8 cellular contexts compared by ENCODE assay signal in genomic region chr19:58388175-58388526, GRCh38. TPM values are rescaled to one million over a fixed set of nuclear protein-coding genes. Genes with fewer than 3 reads are reported as not detected.
DNase-seq lines count a peak whose midpoint lies in the region; FAIRE-seq and TF ChIP-seq lines count a peak whose summit lies in the region.

No MANE protein-coding gene starts in this region.

- H4K5ac ChIP-seq in H1 (ENCODE audit: insufficient read length, low read depth, low read length) = no peak overlapping the region

- H3K4ac ChIP-seq in H1 (replicated peaks; ENCODE audit: insufficient read length, low read depth, low read length) = no peak overlapping the region
- H3K4ac ChIP-seq in neuronal stem cell (ENCODE audit: low read length) = no peak overlapping the region

- WGBS in H1 (ENCODE audit: extremely low coverage in 1 of 2, insufficient coverage in 1 of 2, insufficient read length in 1 of 2, insufficient replicate concordance in 2 of 2, low coverage in 1 of 2, low lambda C conversion rate in 2 of 2, missing lambda C conversion rate in 1 of 2), 2 experiments = 83% methylated on average over 3 of the region's 3 CpGs; no CpG with 5 or more reads in 1 of the 2 experiments
- WGBS in neuronal stem cell (ENCODE audit: extremely low coverage in 2 of 2, insufficient read length in 2 of 2, insufficient replicate concordance in 1 of 2), 2 donors = no CpG with 5 or more reads among the region's 3 CpGs

- peaks cover 30% of the 10 kb centered on the region for H3K36me3 ChIP-seq in CD4-positive, alpha-beta memory T cell (ENCODE audit: insufficient read depth, low read length)
- peaks cover 36% of the 10 kb centered on the region for H3K36me3 ChIP-seq in OCI-LY3 (replicated peaks; ENCODE audit: low read depth, low read length)
- H3K36me3 ChIP-seq in H1 (ENCODE audit: control insufficient read depth in 2 of 4, insufficient read depth in 4 of 4, low read length in 3 of 4) = peaks cover 14 to 41% (median 30%) of the 10 kb centered on the region in 4 experiments
- peaks cover 22 to 50% of the 10 kb centered on the region in 2 donors for H3K36me3 ChIP-seq in neuronal stem cell (replicated peaks in 1 of 2; ENCODE audit: control insufficient read depth in 2 of 2, insufficient read depth in 2 of 2, low read length in 2 of 2)

- peaks cover 83% of the 10 kb centered on the region for H3K79me2 ChIP-seq in OCI-LY3 (ENCODE audit: low read length)
- H3K79me2 ChIP-seq in H1 (ENCODE audit: control insufficient read depth in 1 of 2, insufficient read depth in 2 of 2, low read length in 2 of 2) = peaks cover 6 to 40% of the 10 kb centered on the region in 2 experiments

- no peak for TF ChIP-seq POLR2A in H1 (IDR thresholded peaks at IDR 0.05; ENCODE audit: control extremely low read depth in 1 of 2, low read depth in 2 of 2, low read length in 2 of 2)

- no peak overlapping the region for H2BK120ac ChIP-seq in H1 (replicated peaks; ENCODE audit: low read depth, low read length)
- no peak overlapping the region for H2BK120ac ChIP-seq in neuronal stem cell (ENCODE audit: low read depth, low read length)

- no peak for TF ChIP-seq EP300 in H1 (IDR thresholded peaks at IDR 0.05; ENCODE audit: borderline replicate concordance in 1 of 2, low read depth in 2 of 2, low read length in 2 of 2)

- POLR2A ChIA-PET in CD4-positive, alpha-beta memory T cell (lab: Charles Lee; ENCODE audit: partially characterized antibody) = interaction anchor here (1.1 to 3.2 kb wide), 5 partner anchors 13 to 205 kb away, joined by 3 to 30 read pairs (median 6); partner anchors contain the start of genes ZBTB45, ZNF274, ZNF324B and ZNF497
- POLR2A ChIA-PET in H1 (lab: Charles Lee; ENCODE audit: partially characterized antibody) = interaction anchor here (0.8 to 5.8 kb wide), 11 partner anchors 9 to 167 kb away, joined by 3 to 78 read pairs (median 8); partner anchors contain the start of genes CHMP2A, RNF225, ZBTB45 and ZNF497

- H3K56ac ChIP-seq in H1 (replicated peaks; ENCODE audit: insufficient read length, low read depth, low read length) = no peak overlapping the region

- H3K4me1 ChIP-seq in CD4-positive, alpha-beta memory T cell (ENCODE audit: insufficient read depth, low read length) = peaks cover 34% of the 10 kb centered on the region
- H3K4me1 ChIP-seq in OCI-LY3 (ENCODE audit: low read length) (peaks cover 27% of the 10 kb centered on the region), H1 (replicated peaks in 1 of 4; ENCODE audit: control insufficient read depth in 3 of 4, insufficient read depth in 4 of 4, low read length in 3 of 4) (peaks cover 0 to 15% (median 9%) of the 10 kb centered on the region in 4 experiments; a peak in 6 of 7 replicates), neuronal stem cell (ENCODE audit: control insufficient read depth in 2 of 2, insufficient read depth in 1 of 2, low read depth in 1 of 2, low read length in 2 of 2) (peaks cover 11 to 17% of the 10 kb centered on the region in 2 donors)

- peaks cover 40% of the 10 kb centered on the region for H4K20me1 ChIP-seq in OCI-LY3 (ENCODE audit: insufficient read depth, low read length)
- peaks cover 12 to 17% of the 10 kb centered on the region in 2 experiments for H4K20me1 ChIP-seq in H1 (replicated peaks in 1 of 2; ENCODE audit: control insufficient read depth in 1 of 2, insufficient read depth in 2 of 2, low read length in 2 of 2)

- no peaks in the 10 kb centered on the region for H3K27me3 Mint-ChIP-seq in CD4-positive, alpha-beta memory T cell

- peak overlapping the region in 6 of 7 donors; percentile 96 to 99 (median 98) for H3K27ac Mint-ChIP-seq in CD4-positive, alpha-beta memory T cell

- no peak overlapping the region for H2BK12ac ChIP-seq in H1 (ENCODE audit: low read depth, low read length)
- no peak overlapping the region for H2BK12ac ChIP-seq in neuronal stem cell (ENCODE audit: low read length)

- H2BK15ac ChIP-seq in H1 (ENCODE audit: low read length) (no peak overlapping the region), neuronal stem cell (ENCODE audit: low read length) (no peak overlapping the region)

- H3K23ac ChIP-seq in H1 (ENCODE audit: insufficient read length) (no peak overlapping the region), neuronal stem cell (ENCODE audit: low read depth, low read length, poor library complexity) (no peak overlapping the region)

- no peak for FAIRE-seq in H1 (lab: Jason Lieb, UNC)

- 0 out of 2 replicates have a peak overlapping the region, but pooled peaks have one; percentile 1 for H2BK5ac ChIP-seq in H1 (ENCODE audit: low read depth, low read length)
- H2BK5ac ChIP-seq in neuronal stem cell (ENCODE audit: low read length) = no peak overlapping the region

- no peak overlapping the region for H2AFZ ChIP-seq in OCI-LY3 (ENCODE audit: low read depth, low read length)
- no peak overlapping the region for H2AFZ ChIP-seq in H1 (ENCODE audit: low read length)
- no peak overlapping the region for H2AFZ ChIP-seq in neuronal stem cell (ENCODE audit: low read length)

- peak overlapping the region; percentile 89 for H3K27ac ChIP-seq in CD4-positive, alpha-beta memory T cell (ENCODE audit: low read depth, low read length)
- H3K27ac ChIP-seq in OCI-LY3 (ENCODE audit: low read length) = no peak overlapping the region; the same call in 1 of the 2 replicates
- H3K27ac ChIP-seq in H1 (ENCODE audit: low read depth, low read length) = no peak overlapping the region
- H3K27ac ChIP-seq in neuronal stem cell (replicated peaks; ENCODE audit: low read length) = no peak overlapping the region

- no peak overlapping the region for H2BK20ac ChIP-seq in H1 (ENCODE audit: low read length)

- H3K27me3 ChIP-seq in CD4-positive, alpha-beta memory T cell (ENCODE audit: insufficient read depth, low read length) = no peaks in the 10 kb centered on the region
- H3K27me3 ChIP-seq in OCI-LY3 (ENCODE audit: low read depth, low read length) (no peaks in the 10 kb centered on the region), H1 (replicated peaks in 1 of 4; ENCODE audit: control insufficient read depth in 3 of 4, extremely low read depth in 1 of 4, insufficient read depth in 3 of 4, low read length in 3 of 4) (no peaks in the 10 kb centered on the region), neuronal stem cell (ENCODE audit: control insufficient read depth in 3 of 3, insufficient read depth in 3 of 3, low read depth in 1 of 3, low read length in 3 of 3) (no peaks in the 10 kb centered on the region)

- peaks cover 22 to 44% of the 10 kb centered on the region in 2 donors for H3K36me3 Mint-ChIP-seq in CD4-positive, alpha-beta memory T cell

- DNase-seq in CD4-positive, alpha-beta memory T cell = no peak
- DNase-seq in H1 (ENCODE audit: low read depth in 1 of 2, low spot score in 2 of 2) (no peak), neuronal stem cell (ENCODE audit: low spot score) (no peak), inferior parietal cortex (ENCODE audit: extremely low spot score) (no peak), AML-193 (lab: John Stamatoyannopoulos, UW) (no peak), C1 segment of cervical spinal cord (lab: John Stamatoyannopoulos, UW) (no peak), NCI-H510A (lab: John Stamatoyannopoulos, UW) (no peak)

- H4K91ac ChIP-seq in H1 (replicated peaks; ENCODE audit: insufficient read length, low read length) = no peak overlapping the region
- no peak overlapping the region for H4K91ac ChIP-seq in neuronal stem cell (ENCODE audit: low read depth, low read length, poor library complexity)

- H3K4me3 Mint-ChIP-seq in CD4-positive, alpha-beta memory T cell = peak overlapping the region; percentile 93 to 99 (median 96)

- H3K9me3 Mint-ChIP-seq in CD4-positive, alpha-beta memory T cell = no peaks in the 10 kb centered on the region

- H3K18ac ChIP-seq in H1 (ENCODE audit: extremely low read depth, low read length) (no peak overlapping the region), neuronal stem cell (ENCODE audit: low read length) (no peak overlapping the region)

- peak overlapping the region; percentile 95 for H3K9ac ChIP-seq in OCI-LY3 (ENCODE audit: low read length)
- H3K9ac ChIP-seq in H1 (replicated peaks in 1 of 4; ENCODE audit: extremely low read depth in 1 of 4, low read depth in 3 of 4, low read length in 3 of 4) = peak overlapping the region in 1 of 4 experiments; percentile 77; a peak in 1 of 7 replicates
- H3K9ac ChIP-seq in neuronal stem cell (ENCODE audit: low read depth, low read length, poor library complexity) = no peak overlapping the region

- H3K14ac ChIP-seq in H1 (ENCODE audit: insufficient read length) (no peak overlapping the region), neuronal stem cell (ENCODE audit: low read length) (no peak overlapping the region)

- H3K4me1 Mint-ChIP-seq in CD4-positive, alpha-beta memory T cell = peaks cover 24 to 58% (median 37%) of the 10 kb centered on the region in 4 donors

- CTCF ChIA-PET in CD4-positive, alpha-beta memory T cell (lab: Charles Lee; ENCODE audit: partially characterized antibody) = no interaction called here
- CTCF ChIA-PET in H1 (lab: Charles Lee; ENCODE audit: partially characterized antibody) = interaction anchor here (0.6 kb wide), 1 partner anchor 9 kb away, joined by 3 read pairs; no protein-coding TSS in a partner anchor

- H3K23me2 ChIP-seq in H1 (ENCODE audit: low read depth, low read length) = peaks cover 19% of the 10 kb centered on the region

- H3K4me2 ChIP-seq in OCI-LY3 (ENCODE audit: low read length) (peak overlapping the region; percentile 90), H1 (ENCODE audit: insufficient read depth in 1 of 2, low read depth in 2 of 2, low read length in 2 of 2) (peak overlapping the region; percentile 95 to 99), neuronal stem cell (ENCODE audit: insufficient read depth, low read length, poor library complexity, severe bottlenecking) (peak overlapping the region; percentile 98)

- H4K8ac ChIP-seq in H1 (ENCODE audit: extremely low read depth, insufficient read depth, low read length) = no peak overlapping the region
- no peak overlapping the region for H4K8ac ChIP-seq in neuronal stem cell (ENCODE audit: low read depth, low read length)

- H3K79me1 ChIP-seq in H1 (ENCODE audit: low read depth, low read length) (peaks cover 6% of the 10 kb centered on the region; the same call in 1 of the 2 replicates), neuronal stem cell (ENCODE audit: low read depth, low read length) (peaks cover 16% of the 10 kb centered on the region)

- no peaks in the 10 kb centered on the region for H3K9me3 ChIP-seq in CD4-positive, alpha-beta memory T cell (ENCODE audit: control insufficient read depth in 1 of 2, low read length in 2 of 2)
- H3K9me3 ChIP-seq in OCI-LY3 (ENCODE audit: insufficient read depth, low read length) (no peaks in the 10 kb centered on the region), H1 (ENCODE audit: insufficient read depth in 2 of 2, low read depth in 1 of 2, low read length in 1 of 2) (no peaks in the 10 kb centered on the region), neuronal stem cell (replicated peaks in 1 of 2; ENCODE audit: control insufficient read depth in 2 of 2, insufficient read depth in 1 of 2, low read depth in 1 of 2, low read length in 2 of 2) (no peaks in the 10 kb centered on the region)

- TF ChIP-seq CTCF in OCI-LY3 (IDR thresholded peaks at IDR 0.05; ENCODE audit: low read depth, low read length) = no peak
- TF ChIP-seq CTCF in H1 (IDR thresholded peaks at IDR 0.05; ENCODE audit: control extremely low read depth in 1 of 3, insufficient read depth in 1 of 3, low read depth in 1 of 3, low read length in 3 of 3) = no peak

- peak overlapping the region; percentile 44 to 56 for H3K4me3 ChIP-seq in CD4-positive, alpha-beta memory T cell (ENCODE audit: low read length in 2 of 2)
- H3K4me3 ChIP-seq in OCI-LY3 (ENCODE audit: low read length) (peak overlapping the region; percentile 86), H1 (ENCODE audit: extremely low read depth in 1 of 4, insufficient read depth in 2 of 4, low read depth in 3 of 4, low read length in 4 of 4) (peak overlapping the region; percentile 82 to 99 (median 92)), neuronal stem cell (ENCODE audit: low read length in 2 of 2) (peak overlapping the region; percentile 60 to 86)

- no peak for TF ChIP-seq RAD21 in H1 (IDR thresholded peaks at IDR 0.05 in 1 of 2, conservative IDR thresholded peaks at IDR 0.05 in 1 of 2; ENCODE audit: low read depth in 2 of 2, low read length in 2 of 2)

- intact Hi-C loops in CD4-positive, alpha-beta memory T cell (cut with micrococcal nuclease) = loop anchor here (10.0 kb wide), 1 partner anchor 163 kb away; the partner anchor contains the start of gene ZNF544

- H2AK5ac ChIP-seq in H1 (ENCODE audit: low read depth, low read length) (no peak overlapping the region), neuronal stem cell (ENCODE audit: low read depth, low read length) (no peak overlapping the region)

RNA-seq across cellular contexts. Expression of gene RPS5, which starts 1.1 kb away (rescaled TPM):
- 1,000 to 10,000 TPM; 1,267 to 1,360 TPM for total RNA-seq in CD4-positive, alpha-beta memory T cell
- polyA plus RNA-seq in CD4-positive, alpha-beta memory T cell = 1,000 to 10,000 TPM; 1,172 to 1,304 TPM
- 1,554 and 1,557 TPM in 2 replicates for total RNA-seq in H1 (2021; fragmentation: NEBNext Ultra II Directional; extraction: Animal tissue kit (Norgen Biotek cat#: 25700))
- 5,731 and 5,910 TPM in 2 replicates for polyA plus RNA-seq in H1 (2011; rRNA removed)
- 4,964 TPM for polyA plus RNA-seq in H1 (2011; cell fraction: cytosol; rRNA removed)
- 4,758 TPM for polyA plus RNA-seq in H1 (2011; cell fraction: nucleus; rRNA removed)
- polyA plus RNA-seq in H1 (2012, experiment 1 of 2) = 1,384 to 2,769 TPM (median 2,624 TPM) in 4 replicates
- 4,606 TPM for polyA plus RNA-seq in H1 (2012, experiment 2 of 2)
- 1,774 TPM for polyA plus RNA-seq in H1 (2013, experiment 1 of 2)
- 1,569 TPM for polyA plus RNA-seq in H1 (2013, experiment 2 of 2)
- 2,194 and 2,867 TPM in 2 replicates for polyA minus RNA-seq in H1 (2011; rRNA and poly(A)+ RNA removed)
- 1,050 TPM for polyA minus RNA-seq in H1 (2011; cell fraction: cytosol; rRNA and poly(A)+ RNA removed)
- 966 TPM for polyA minus RNA-seq in H1 (2011; cell fraction: nucleus; rRNA and poly(A)+ RNA removed)
- 1,502 TPM for polyA plus RNA-seq in neuronal stem cell (2013, experiment 1 of 2)
- 1,437 TPM for polyA plus RNA-seq in neuronal stem cell (2013, experiment 2 of 2)

RNA-seq across cellular contexts. Expression of gene RNF225, which starts 7.3 kb away (rescaled TPM):
- total RNA-seq in CD4-positive, alpha-beta memory T cell = under 1 TPM in 1 of 2 experiments, not detected in 1; 0.47 TPM
- not detected for polyA plus RNA-seq in CD4-positive, alpha-beta memory T cell
- 1.0 and 1.2 TPM in 2 replicates for total RNA-seq in H1 (2021; fragmentation: NEBNext Ultra II Directional; extraction: Animal tissue kit (Norgen Biotek cat#: 25700))
- 0.17 TPM in 2 replicates for polyA plus RNA-seq in H1 (2011; rRNA removed)
- 0.40 TPM for polyA plus RNA-seq in H1 (2011; cell fraction: cytosol; rRNA removed)
- 0.97 TPM for polyA plus RNA-seq in H1 (2011; cell fraction: nucleus; rRNA removed)
- 0.39 TPM in 1 of 4 replicates, not detected in the others for polyA plus RNA-seq in H1 (2012, experiment 1 of 2)
- polyA plus RNA-seq in H1 (2012, experiment 2 of 2) = not detected
- polyA plus RNA-seq in H1 (2013, experiment 1 of 2) = 0.26 TPM
- polyA plus RNA-seq in H1 (2013, experiment 2 of 2) = 0.26 TPM
- not detected in 2 replicates for polyA minus RNA-seq in H1 (2011; rRNA and poly(A)+ RNA removed)
- polyA minus RNA-seq in H1 (2011; cell fraction: cytosol; rRNA and poly(A)+ RNA removed) = not detected
- polyA minus RNA-seq in H1 (2011; cell fraction: nucleus; rRNA and poly(A)+ RNA removed) = 2.3 TPM
- polyA plus RNA-seq in neuronal stem cell (2013, experiment 1 of 2) = not detected
- polyA plus RNA-seq in neuronal stem cell (2013, experiment 2 of 2) = 0.08 TPM

RNA-seq across cellular contexts. Expression of gene ZNF837, which starts 7.3 kb away (rescaled TPM):
- total RNA-seq in CD4-positive, alpha-beta memory T cell = 1 to 10 TPM; 3.4 to 3.5 TPM
- polyA plus RNA-seq in CD4-positive, alpha-beta memory T cell = 1 to 10 TPM; 3.8 to 4.6 TPM
- 1.9 and 2.7 TPM in 2 replicates for total RNA-seq in H1 (2021; fragmentation: NEBNext Ultra II Directional; extraction: Animal tissue kit (Norgen Biotek cat#: 25700))
- 3.3 and 6.6 TPM in 2 replicates for polyA plus RNA-seq in H1 (2011; rRNA removed)
- polyA plus RNA-seq in H1 (2011; cell fraction: cytosol; rRNA removed) = 4.1 TPM
- polyA plus RNA-seq in H1 (2011; cell fraction: nucleus; rRNA removed) = 4.7 TPM
- 2.4 to 3.5 TPM (median 2.8 TPM) in 4 replicates for polyA plus RNA-seq in H1 (2012, experiment 1 of 2)
- polyA plus RNA-seq in H1 (2012, experiment 2 of 2) = 3.7 TPM
- polyA plus RNA-seq in H1 (2013, experiment 1 of 2) = 1.5 TPM
- polyA plus RNA-seq in H1 (2013, experiment 2 of 2) = 1.5 TPM
- polyA minus RNA-seq in H1 (2011; rRNA and poly(A)+ RNA removed) = 0.27 and 0.54 TPM in 2 replicates
- 2.3 TPM for polyA minus RNA-seq in H1 (2011; cell fraction: cytosol; rRNA and poly(A)+ RNA removed)
- polyA minus RNA-seq in H1 (2011; cell fraction: nucleus; rRNA and poly(A)+ RNA removed) = 1.8 TPM
- 3.1 TPM for polyA plus RNA-seq in neuronal stem cell (2013, experiment 1 of 2)
- 3.2 TPM for polyA plus RNA-seq in neuronal stem cell (2013, experiment 2 of 2)

RNA-seq across cellular contexts. Expression of gene ZNF584, which starts 20.3 kb away (rescaled TPM):
- total RNA-seq in CD4-positive, alpha-beta memory T cell = 10 to 100 TPM; 10.3 to 10.7 TPM
- 1 to 10 TPM; 6.6 to 9.1 TPM for polyA plus RNA-seq in CD4-positive, alpha-beta memory T cell
- total RNA-seq in H1 (2021; fragmentation: NEBNext Ultra II Directional; extraction: Animal tissue kit (Norgen Biotek cat#: 25700)) = 4.5 and 5.2 TPM in 2 replicates
- 2.5 and 2.7 TPM in 2 replicates for polyA plus RNA-seq in H1 (2011; rRNA removed)
- 3.1 TPM for polyA plus RNA-seq in H1 (2011; cell fraction: cytosol; rRNA removed)
- 4.3 TPM for polyA plus RNA-seq in H1 (2011; cell fraction: nucleus; rRNA removed)
- 2.9 to 4.4 TPM (median 3.7 TPM) in 4 replicates for polyA plus RNA-seq in H1 (2012, experiment 1 of 2)
- 1.5 TPM for polyA plus RNA-seq in H1 (2012, experiment 2 of 2)
- polyA plus RNA-seq in H1 (2013, experiment 1 of 2) = 2.4 TPM
- 2.7 TPM for polyA plus RNA-seq in H1 (2013, experiment 2 of 2)
- polyA minus RNA-seq in H1 (2011; rRNA and poly(A)+ RNA removed) = 4.9 and 5.9 TPM in 2 replicates
- polyA minus RNA-seq in H1 (2011; cell fraction: cytosol; rRNA and poly(A)+ RNA removed) = 2.1 TPM
- 3.0 TPM for polyA minus RNA-seq in H1 (2011; cell fraction: nucleus; rRNA and poly(A)+ RNA removed)
- 10.2 TPM for polyA plus RNA-seq in neuronal stem cell (2013, experiment 1 of 2)
- polyA plus RNA-seq in neuronal stem cell (2013, experiment 2 of 2) = 10.1 TPM

RNA-seq across cellular contexts. Expression of gene ZNF497, which starts 25.6 kb away (rescaled TPM):
- total RNA-seq in CD4-positive, alpha-beta memory T cell = 1 to 10 TPM; 1.7 to 2.0 TPM
- 1 to 10 TPM in 1 of 2 donors, under 1 TPM in 1; 0.46 to 1.2 TPM for polyA plus RNA-seq in CD4-positive, alpha-beta memory T cell
- 0.93 and 1.0 TPM in 2 replicates for total RNA-seq in H1 (2021; fragmentation: NEBNext Ultra II Directional; extraction: Animal tissue kit (Norgen Biotek cat#: 25700))
- 1.4 and 2.0 TPM in 2 replicates for polyA plus RNA-seq in H1 (2011; rRNA removed)
- 1.4 TPM for polyA plus RNA-seq in H1 (2011; cell fraction: cytosol; rRNA removed)
- polyA plus RNA-seq in H1 (2011; cell fraction: nucleus; rRNA removed) = 6.2 TPM
- polyA plus RNA-seq in H1 (2012, experiment 1 of 2) = 1.7 to 2.7 TPM (median 2.4 TPM) in 4 replicates
- polyA plus RNA-seq in H1 (2012, experiment 2 of 2) = 1.5 TPM
- 0.45 TPM for polyA plus RNA-seq in H1 (2013, experiment 1 of 2)
- polyA plus RNA-seq in H1 (2013, experiment 2 of 2) = 0.31 TPM
- polyA minus RNA-seq in H1 (2011; rRNA and poly(A)+ RNA removed) = 1.0 and 1.7 TPM in 2 replicates
- polyA minus RNA-seq in H1 (2011; cell fraction: cytosol; rRNA and poly(A)+ RNA removed) = 2.5 TPM
- 1.7 TPM for polyA minus RNA-seq in H1 (2011; cell fraction: nucleus; rRNA and poly(A)+ RNA removed)
- polyA plus RNA-seq in neuronal stem cell (2013, experiment 1 of 2) = 2.1 TPM
- 2.1 TPM for polyA plus RNA-seq in neuronal stem cell (2013, experiment 2 of 2)
